ENCODE assay signal across 12 cellular contexts in genomic region chr6:139841794-139842215, GRCh38.
A peak's percentile ranks its signal among the peaks of the same experiment; 100 is the strongest.
DNase-seq lines count a peak whose midpoint lies in the region; ATAC-seq and TF ChIP-seq lines count a peak whose summit lies in the region.
"Had no signal": no experiment of that assay in that cellular context is flagged by ENCODE, and none has a peak within 500 bp of the region (broad histone marks: within the 10 kb centered on the region; RNA-seq: fewer than 3 reads in every experiment).

No MANE protein-coding gene starts in this region.

- H3K36me3 ChIP-seq in esophagus squamous epithelium = no peaks in the 10 kb centered on the region
- H3K36me3 ChIP-seq: vagina had no signal

- ATAC-seq in GM19438 (IDR thresholded peaks at IDR 0.05; ENCODE audit: low read depth, unreplicated experiment) (peak; percentile 72), HG03060 (IDR thresholded peaks at IDR 0.05; ENCODE audit: low read depth, unreplicated experiment) (peak; percentile 84)
- ATAC-seq: left cardiac atrium had no signal

- H3K27ac ChIP-seq in esophagus squamous epithelium = no peak overlapping the region
- H3K27ac ChIP-seq: vagina had no signal

- no peak for TF ChIP-seq POLR2A in esophagus squamous epithelium (IDR thresholded peaks at IDR 0.05)

- H3K27me3 ChIP-seq in esophagus squamous epithelium = no peaks in the 10 kb centered on the region
- H3K27me3 ChIP-seq: vagina had no signal

- 38 to 72% methylated on average over 2 of the region's 2 CpGs for WGBS in esophagus squamous epithelium, 2 donors

- peaks cover 0 to 7% (median 0%) of the 10 kb centered on the region in 3 donors for H3K4me1 ChIP-seq in esophagus squamous epithelium

- no peaks in the 10 kb centered on the region for H3K9me3 ChIP-seq in esophagus squamous epithelium
- H3K9me3 ChIP-seq: vagina had no signal

- no peak overlapping the region for H3K4me3 ChIP-seq in esophagus squamous epithelium
- H3K4me3 ChIP-seq: vagina had no signal

- DNase-seq in AML-193 (lab: John Stamatoyannopoulos, UW) (peak; percentile 57 to 76), NOMO-1 treated with dmso at 0.1 percent for 144 hours (lab: John Stamatoyannopoulos, UW; ENCODE audit: unreplicated experiment) (peak; percentile 74), midbrain (lab: John Stamatoyannopoulos, UW) (no peak), esophagus squamous epithelium (lab: John Stamatoyannopoulos, UW) (no peak), AG20443 (ENCODE audit: low spot score) (no peak), middle frontal gyrus (ENCODE audit: extremely low spot score, low spot score) (no peak)
- DNase-seq: endodermal cell, GOT3, left cardiac atrium had no signal

- TF ChIP-seq CTCF in esophagus squamous epithelium (IDR thresholded peaks at IDR 0.05) = no peak

- intact Hi-C loops in esophagus squamous epithelium (cut with DNase I) = no loop called here

Comparison
In these comparisons a context has a peak if more than half of its experiments do, and no peak if none do; other contexts are left out.
1. DNase-seq: peak in AML-193 (2 of 2) and NOMO-1 treated with dmso at 0.1 percent for 144 hours (single experiment); none in midbrain (single experiment), esophagus squamous epithelium (single experiment), AG20443 (single experiment) and middle frontal gyrus (single experiment).